10 cellular contexts compared by ENCODE assay signal in genomic region chr1:26318338-26319064, GRCh38. TPM values are rescaled to one million over a fixed set of nuclear protein-coding genes. Genes with fewer than 3 reads are reported as not detected.
A peak's percentile ranks its signal among the peaks of the same experiment; 100 is the strongest.
DNase-seq lines count a peak whose midpoint lies in the region; FAIRE-seq and TF ChIP-seq lines count a peak whose summit lies in the region.
"Had no signal": no experiment of that assay in that cellular context is flagged by ENCODE, and none has a peak within 500 bp of the region (broad histone marks: within the 10 kb centered on the region; RNA-seq: fewer than 3 reads in every experiment).

No MANE protein-coding gene starts in this region.

- H3K79me2 ChIP-seq in trophoblast cell (ENCODE audit: control insufficient read depth, insufficient read depth, low read length, poor library complexity), result no peaks in the 10 kb centered on the region

- WGBS in esophagus, 2 donors, result 66 to 71% methylated on average over 9 of the region's 9 CpGs
- 76% methylated on average over 9 of the region's 9 CpGs for WGBS in esophagus muscularis mucosa
- no CpG with 5 or more reads among the region's 9 CpGs for WGBS in trophoblast cell (ENCODE audit: extremely low coverage, insufficient coverage, insufficient read length)

- 0 out of 2 replicates have a peak, but pooled peaks have one; percentile 29 for TF ChIP-seq POLR2A in GM12892 (IDR thresholded peaks at IDR 0.05; ENCODE audit: low read depth, low read length)
- TF ChIP-seq POLR2A in esophagus muscularis mucosa (IDR thresholded peaks at IDR 0.05; ENCODE audit: low read depth), result no peak

- TF ChIP-seq EP300 in esophagus muscularis mucosa (IDR thresholded peaks at IDR 0.05), result no peak

- H3K23ac ChIP-seq in trophoblast cell (ENCODE audit: low read length), result no peak overlapping the region

- H3K27me3 ChIP-seq in esophagus (ENCODE audit: control insufficient read depth in 1 of 2, insufficient read depth in 2 of 2, low read length in 2 of 2) (no peaks in the 10 kb centered on the region), esophagus muscularis mucosa (peaks cover 0 to 12% (median 2%) of the 10 kb centered on the region in 4 donors), trophoblast cell (ENCODE audit: insufficient read depth, low read length) (no peaks in the 10 kb centered on the region)
- H3K27me3 ChIP-seq: dorsolateral prefrontal cortex had no signal

- POLR2A ChIA-PET in RWPE1 (lab: Yijun Ruan, JAX; ENCODE audit: low non-redundant PET), result interaction anchor here (0.5 kb wide), 1 partner anchor 9 kb away, joined by 3 read pairs; no protein-coding TSS in a partner anchor

- H3K4me3 ChIP-seq in esophagus (ENCODE audit: low read depth in 1 of 2, low read length in 2 of 2), result peak overlapping the region; percentile 4 to 39
- H3K4me3 ChIP-seq in esophagus muscularis mucosa, result peak overlapping the region in 2 of 4 donors; percentile 8 to 33
- no peak overlapping the region for H3K4me3 ChIP-seq in trophoblast cell (ENCODE audit: low read depth, low read length)
- H3K4me3 ChIP-seq: dorsolateral prefrontal cortex had no signal

- no peak overlapping the region for H2BK5ac ChIP-seq in trophoblast cell (ENCODE audit: low read depth, low read length, poor library complexity)

- peak overlapping the region; percentile 22 for H3K27ac ChIP-seq in RWPE1
- peak overlapping the region; percentile 1 to 23 for H3K27ac ChIP-seq in esophagus (ENCODE audit: low read depth in 2 of 2, low read length in 1 of 2)
- peak overlapping the region in 2 of 4 donors; percentile 1 to 34 for H3K27ac ChIP-seq in esophagus muscularis mucosa (replicated peaks in 1 of 4)
- H3K27ac ChIP-seq in trophoblast cell (ENCODE audit: low read depth, low read length), result no peak overlapping the region

- CTCF ChIA-PET in RWPE1 (lab: Yijun Ruan, JAX), result interaction anchor here (0.6 to 1.5 kb wide), 3 partner anchors 46 to 115 kb away, joined by 3 to 7 read pairs (median 6); no protein-coding TSS in a partner anchor

- no peak overlapping the region for H3K18ac ChIP-seq in trophoblast cell (ENCODE audit: low read length)

- no peak overlapping the region for H3K9ac ChIP-seq in trophoblast cell (ENCODE audit: low read length)

- H3K4me1 ChIP-seq in esophagus (ENCODE audit: control insufficient read depth in 2 of 2, insufficient read depth in 2 of 2, low read length in 1 of 2) (peaks cover 0 to 6% of the 10 kb centered on the region in 2 donors), esophagus muscularis mucosa (peaks cover 7 to 22% (median 15%) of the 10 kb centered on the region in 4 donors), trophoblast cell (ENCODE audit: control insufficient read depth in 1 of 2, insufficient read depth in 2 of 2, low read length in 2 of 2) (peaks cover 6 to 8% of the 10 kb centered on the region in 2 experiments)

- H3K9me3 ChIP-seq in esophagus (ENCODE audit: control insufficient read depth in 2 of 2, insufficient read depth in 1 of 2, low read depth in 1 of 2, low read length in 1 of 2) (no peaks in the 10 kb centered on the region), esophagus muscularis mucosa (no peaks in the 10 kb centered on the region), trophoblast cell (ENCODE audit: insufficient read depth, low read depth, low read length) (peaks cover under 1% of the 10 kb centered on the region)

- no peak overlapping the region for H3K4me2 ChIP-seq in trophoblast cell (ENCODE audit: low read length)

- intact Hi-C loops in esophagus muscularis mucosa (cut with DNase I), result no loop called here

- peak; percentile 95 for FAIRE-seq in GM12892 (lab: Jason Lieb, UNC)

- H3K36me3 ChIP-seq in esophagus (ENCODE audit: control insufficient read depth in 2 of 2, insufficient read depth in 2 of 2, low read length in 1 of 2) (peaks cover 0 to 18% of the 10 kb centered on the region in 2 donors), esophagus muscularis mucosa (no peaks in the 10 kb centered on the region), trophoblast cell (ENCODE audit: control insufficient read depth in 1 of 2, insufficient read depth in 2 of 2, low read length in 2 of 2) (peaks cover 20 to 22% of the 10 kb centered on the region in 2 experiments)

- no peaks in the 10 kb centered on the region for H3K79me1 ChIP-seq in trophoblast cell (ENCODE audit: low read length)

- H4K8ac ChIP-seq in trophoblast cell (ENCODE audit: low read depth, low read length), result no peak overlapping the region

- no peak overlapping the region for H2AK5ac ChIP-seq in trophoblast cell (ENCODE audit: low read length)

- no peak overlapping the region for H2BK120ac ChIP-seq in trophoblast cell (ENCODE audit: insufficient read depth, low read length, poor library complexity)

- H2AFZ ChIP-seq in trophoblast cell (ENCODE audit: insufficient read depth, low read length, poor library complexity), result no peak overlapping the region

- H2BK12ac ChIP-seq in trophoblast cell (ENCODE audit: low read length), result no peak overlapping the region

- H4K12ac ChIP-seq in trophoblast cell (ENCODE audit: low read depth, low read length), result no peak overlapping the region

- no peak overlapping the region for H3K14ac ChIP-seq in trophoblast cell (ENCODE audit: low read length)

- TF ChIP-seq CTCF in RWPE1 (conservative IDR thresholded peaks at IDR 0.05; ENCODE audit: low read depth), result no peak
- no peak for TF ChIP-seq CTCF in esophagus muscularis mucosa (IDR thresholded peaks at IDR 0.05)

- H4K91ac ChIP-seq in trophoblast cell (ENCODE audit: low read depth, low read length), result no peak overlapping the region

- no peak overlapping the region for H3K4ac ChIP-seq in trophoblast cell (ENCODE audit: low read depth, low read length)

- DNase-seq in GM12892 (ENCODE audit: insufficient read length) (no peak), RWPE1 (ENCODE audit: low spot score) (no peak), NK-92 (lab: John Stamatoyannopoulos, UW; ENCODE audit: unreplicated experiment) (no peak), esophagus muscularis mucosa (ENCODE audit: extremely low spot score) (no peak), trophoblast cell (no peak), GM19238 (ENCODE audit: insufficient read length, low spot score) (no peak)
- DNase-seq in stimulated activated CD4-positive, alpha-beta T cell treated with anti-CD3 and anti-CD28 coated beads, Interleukin-2, amount 100 ng/mL, for 24 hours, result peak; percentile 51 to 62
- DNase-seq: mammary epithelial cell had no signal

RNA-seq across cellular contexts. Expression of gene CD52, which starts 0.7 kb away (rescaled TPM):
- polyA plus RNA-seq in GM12892 (2012; ENCODE audit: missing spikeins), result 952 TPM
- 10 to 100 TPM; 17.0 to 20.6 TPM for polyA plus RNA-seq in esophagus
- 10 to 100 TPM in 1 of 4 donors, 1 to 10 TPM in 2, not detected in 1; 3.8 to 14.0 (median 7.1) TPM for total RNA-seq in esophagus muscularis mucosa
- 2.0 and 2.4 TPM in 2 replicates for polyA plus RNA-seq in trophoblast cell (2013)
- total RNA-seq: mammary epithelial cell had no signal

RNA-seq across cellular contexts. Expression of gene UBXN11, which starts 12.1 kb away (rescaled TPM):
- polyA plus RNA-seq in GM12892 (2012; ENCODE audit: missing spikeins), result 13.1 TPM
- polyA plus RNA-seq in esophagus, result 10 to 100 TPM; 10.1 to 16.0 TPM
- 10 to 100 TPM in 2 of 4 donors, 1 to 10 TPM in 2; 7.1 to 13.3 (median 10.1) TPM for total RNA-seq in esophagus muscularis mucosa
- polyA plus RNA-seq in trophoblast cell (2013), result 8.1 and 8.5 TPM in 2 replicates

RNA-seq across cellular contexts. Expression of gene CRYBG2, which starts 35.4 kb away (rescaled TPM):
- polyA plus RNA-seq in GM12892 (2012; ENCODE audit: missing spikeins), result not detected
- polyA plus RNA-seq in esophagus, result 100 to 1,000 TPM; 163 to 275 TPM
- under 1 TPM in 2 of 4 donors, not detected in 2; 0.42 to 0.86 TPM for total RNA-seq in esophagus muscularis mucosa
- polyA plus RNA-seq in trophoblast cell (2013), result 30.0 and 35.3 TPM in 2 replicates

RNA-seq across cellular contexts. Expression of gene SH3BGRL3, which starts 38.6 kb away (rescaled TPM):
- polyA plus RNA-seq in GM12892 (2012; ENCODE audit: missing spikeins), result 57.0 TPM
- polyA plus RNA-seq in esophagus, result 100 to 1,000 TPM; 170 to 299 TPM
- 10 to 100 TPM; 52.7 to 81.7 (median 59.8) TPM for total RNA-seq in esophagus muscularis mucosa
- polyA plus RNA-seq in trophoblast cell (2013), result 179 and 184 TPM in 2 replicates

RNA-seq across cellular contexts. Expression of gene ZNF683, which starts 54.0 kb away (rescaled TPM):
- not detected for polyA plus RNA-seq in GM12892 (2012; ENCODE audit: missing spikeins)
- polyA plus RNA-seq in esophagus, result under 1 TPM; 0.28 to 0.51 TPM
- not detected for total RNA-seq in esophagus muscularis mucosa
- not detected in 2 replicates for polyA plus RNA-seq in trophoblast cell (2013)
- total RNA-seq: mammary epithelial cell had no signal
- polyA plus RNA-seq: mammary epithelial cell had no signal

Comparison
In these comparisons a context has a peak if more than half of its experiments do, and no peak if none do; other contexts are left out.
1. DNase-seq: peak in stimulated activated CD4-positive, alpha-beta T cell treated with anti-CD3 and anti-CD28 coated beads, Interleukin-2, amount 100 ng/mL, for 24 hours (2 of 2); none in GM12892 (single experiment), RWPE1 (single experiment), NK-92 (single experiment), esophagus muscularis mucosa (single experiment), trophoblast cell (0 of 2) and GM19238 (single experiment).